In genomic region chr16:3879887-3880564, GRCh38 we compare ENCODE assay signal across 8 cellular contexts. TPM values are rescaled to one million over a fixed set of nuclear protein-coding genes. Genes with fewer than 3 reads are reported as not detected.
DNase-seq lines count a peak whose midpoint lies in the region; ATAC-seq and TF ChIP-seq lines count a peak whose summit lies in the region.

No MANE protein-coding gene starts in this region.

- H3K4me1 Mint-ChIP-seq in stimulated activated memory B cell treated with anti-CD40 and anti-IgM and Interleukin-4, amounts not matched to agents 10 μg/mL and 1 μg/mL and 100 μg/mL, for 72 hours, result peaks cover 56% of the 10 kb centered on the region

- peak overlapping the region; percentile 70 for H3K9ac ChIP-seq in mucosa of stomach (ENCODE audit: low read length)

- no peaks in the 10 kb centered on the region for H3K9me3 Mint-ChIP-seq in stimulated activated memory B cell treated with anti-CD40 and anti-IgM and Interleukin-4, amounts not matched to agents 10 μg/mL and 1 μg/mL and 100 μg/mL, for 72 hours

- H3K27me3 ChIP-seq in mucosa of stomach (ENCODE audit: control insufficient read depth, insufficient read depth, low read length), result no peaks in the 10 kb centered on the region

- peaks cover 13% of the 10 kb centered on the region for H3K4me1 ChIP-seq in mucosa of stomach (ENCODE audit: control insufficient read depth, insufficient read depth, low read length)

- H3K36me3 ChIP-seq in mucosa of stomach (ENCODE audit: control insufficient read depth, insufficient read depth, low read length), result no peaks in the 10 kb centered on the region

- no peaks in the 10 kb centered on the region for H3K9me3 ChIP-seq in mucosa of stomach (ENCODE audit: control insufficient read depth, low read length)

- H3K4me3 ChIP-seq in epithelial cell of proximal tubule (ENCODE audit: low read depth, low read length), result peak overlapping the region; percentile 82
- no peak overlapping the region for H3K4me3 ChIP-seq in mucosa of stomach (ENCODE audit: low read length)

- TF ChIP-seq CTCF in epithelial cell of proximal tubule (conservative IDR thresholded peaks at IDR 0.05; ENCODE audit: low read depth, low read length), result no peak

- H3K27ac Mint-ChIP-seq in stimulated activated memory B cell treated with anti-CD40 and anti-IgM and Interleukin-4, amounts not matched to agents 10 μg/mL and 1 μg/mL and 100 μg/mL, for 72 hours, result peak overlapping the region; percentile 76

- H3K4me3 Mint-ChIP-seq in stimulated activated memory B cell treated with anti-CD40 and anti-IgM and Interleukin-4, amounts not matched to agents 10 μg/mL and 1 μg/mL and 100 μg/mL, for 72 hours, result peak overlapping the region; percentile 90

- H3K36me3 Mint-ChIP-seq in stimulated activated memory B cell treated with anti-CD40 and anti-IgM and Interleukin-4, amounts not matched to agents 10 μg/mL and 1 μg/mL and 100 μg/mL, for 72 hours, result peaks cover 25% of the 10 kb centered on the region

- ATAC-seq in HG02678 (IDR thresholded peaks at IDR 0.05; ENCODE audit: unreplicated experiment), result peak; percentile 57
- ATAC-seq in stimulated activated memory B cell treated with anti-CD40 and anti-IgM and Interleukin-4, amounts not matched to agents 10 μg/mL and 1 μg/mL and 100 μg/mL, for 72 hours, result peak; percentile 83

- peak; percentile 84 for DNase-seq in DMS 273 (lab: John Stamatoyannopoulos, UW; ENCODE audit: unreplicated experiment)
- DNase-seq in DMS 273 treated with DMSO at 0.1 percent for 48 hours (lab: John Stamatoyannopoulos, UW), result no peak
- peak; percentile 34 for DNase-seq in NCI-H226
- peak; percentile 77 for DNase-seq in activated CD8-positive, alpha-beta memory T cell treated with anti-CD3 and anti-CD28 coated beads, Interleukin-2, amount 50 U/mL, for 4 hours
- no peak for DNase-seq in epithelial cell of proximal tubule (ENCODE audit: low read depth)

- peaks cover 7% of the 10 kb centered on the region for H3K27me3 Mint-ChIP-seq in stimulated activated memory B cell treated with anti-CD40 and anti-IgM and Interleukin-4, amounts not matched to agents 10 μg/mL and 1 μg/mL and 100 μg/mL, for 72 hours

RNA-seq across cellular contexts. Expression of gene CREBBP, which starts 0.5 kb away (rescaled TPM):
- total RNA-seq in epithelial cell of proximal tubule, result 11.3 and 12.1 TPM in 2 replicates

Comparison
In these comparisons a context has a peak if more than half of its experiments do, and no peak if none do; other contexts are left out.
1. DNase-seq: peak in DMS 273 (single experiment), NCI-H226 (single experiment) and activated CD8-positive, alpha-beta memory T cell treated with anti-CD3 and anti-CD28 coated beads, Interleukin-2, amount 50 U/mL, for 4 hours (single experiment); none in DMS 273 treated with DMSO at 0.1 percent for 48 hours (single experiment) and epithelial cell of proximal tubule (single experiment).